In the genomic region with DNA sequence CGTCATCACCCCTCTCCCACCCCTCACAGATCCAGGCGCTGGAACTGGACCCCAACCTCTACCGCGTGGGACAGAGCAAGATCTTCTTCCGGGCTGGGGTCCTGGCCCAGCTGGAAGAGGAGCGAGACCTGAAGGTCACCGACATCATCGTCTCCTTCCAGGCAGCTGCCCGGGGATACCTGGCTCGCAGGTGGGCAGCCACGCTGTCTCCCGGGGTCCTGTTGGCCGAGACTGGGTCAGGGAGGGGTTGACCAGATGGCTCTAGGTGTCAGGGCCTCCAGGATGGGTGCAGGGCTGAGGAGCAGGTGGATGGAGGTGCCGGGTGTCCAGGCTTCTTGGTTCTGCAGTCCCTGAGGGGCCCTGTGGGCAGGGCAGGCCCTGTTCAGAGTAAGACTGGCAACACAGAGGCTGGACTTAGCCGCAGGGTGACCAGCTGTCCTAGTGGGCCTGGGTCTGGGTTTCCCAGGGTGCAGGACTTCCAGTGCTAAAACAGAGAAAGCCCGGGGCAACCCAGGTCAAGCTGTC, we compare ENCODE assay signal across 8 cellular contexts. TPM values are rescaled to one million over a fixed set of nuclear protein-coding genes. Genes with fewer than 3 reads are reported as not detected.
"Had no signal": no experiment of that assay in that cellular context is flagged by ENCODE, and none has a peak within 500 bp of the region (broad histone marks: within the 10 kb centered on the region; RNA-seq: fewer than 3 reads in every experiment).

No MANE protein-coding gene starts in this region.

- H3K27ac ChIP-seq: GM23248, HL-60 had no signal

- H2AFZ ChIP-seq: GM23248 had no signal

- H3K9ac ChIP-seq: GM23248 had no signal

- DNase-seq: GM23248, GOT3, H9, HCEC 1CT had no signal

- ATAC-seq: HepG2 had no signal

- H3K4me3 ChIP-seq: GM23248 had no signal

- FAIRE-seq: HepG2 had no signal

RNA-seq across cellular contexts. Expression of gene MYH14, which starts 58.1 kb away (rescaled TPM):
- total RNA-seq: GM23248, HT1080 had no signal
- polyA plus RNA-seq: GM23248, IgD-negative memory B cell had no signal
